In genomic region chr4:997375-998071, GRCh38 we compare ENCODE assay signal across 1 cellular context.
TF ChIP-seq lines count a peak whose summit lies in the region.

No MANE protein-coding gene starts in this region.

TF ChIP-seq in K562, 482 proteins besides CTCF, POLR2A, EP300 and RAD21 (continued from another document and continues in another):
- TF ChIP-seq RERE (CRISPR knock-in tag; IDR thresholded peaks at IDR 0.05; ENCODE audit: borderline replicate concordance), result 0 out of 2 replicates have a peak, but pooled peaks have one; percentile 45
- peak; percentile 77; the same call in 1 of the 2 replicates for TF ChIP-seq RB1 (IDR thresholded peaks at IDR 0.05; ENCODE audit: low read depth)
- no peak for TF ChIP-seq ESRRB (CRISPR knock-in tag; IDR thresholded peaks at IDR 0.05; ENCODE audit: borderline replicate concordance)
- TF ChIP-seq MYC (IDR thresholded peaks at IDR 0.05; ENCODE audit: low read depth, low read length), result peak; percentile 31; the same call in 1 of the 2 replicates
- TF ChIP-seq MYC (CRISPR knock-in tag; IDR thresholded peaks at IDR 0.05; ENCODE audit: borderline replicate concordance, low read depth), result no peak
- peak; percentile 33; the same call in 1 of the 2 replicates for TF ChIP-seq SMAD4 (CRISPR knock-in tag; conservative IDR thresholded peaks at IDR 0.05)
- TF ChIP-seq ZNF785 (CRISPR knock-in tag; IDR thresholded peaks at IDR 0.05), result no peak
- no peak for TF ChIP-seq POLR2AphosphoS2 (IDR thresholded peaks at IDR 0.05; ENCODE audit: low read length)
- TF ChIP-seq, protein P1, sequence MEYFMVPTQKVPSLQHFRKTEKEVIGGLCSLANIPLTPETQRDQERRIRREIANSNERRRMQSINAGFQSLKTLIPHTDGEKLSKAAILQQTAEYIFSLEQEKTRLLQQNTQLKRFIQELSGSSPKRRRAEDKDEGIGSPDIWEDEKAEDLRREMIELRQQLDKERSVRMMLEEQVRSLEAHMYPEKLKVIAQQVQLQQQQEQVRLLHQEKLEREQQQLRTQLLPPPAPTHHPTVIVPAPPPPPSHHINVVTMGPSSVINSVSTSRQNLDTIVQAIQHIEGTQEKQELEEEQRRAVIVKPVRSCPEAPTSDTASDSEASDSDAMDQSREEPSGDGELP (CRISPR knock-in tag; IDR thresholded peaks at IDR 0.05; ENCODE audit: borderline replicate concordance), result peak; percentile 42; the same call in 1 of the 2 replicates
- TF ChIP-seq ETS1 (conservative IDR thresholded peaks at IDR 0.05; ENCODE audit: control insufficient read depth, low read depth, low read length), result no peak
- TF ChIP-seq XRCC5 (IDR thresholded peaks at IDR 0.05; ENCODE audit: low read depth, low read length), result no peak
- TF ChIP-seq ATF1 (CRISPR knock-in tag; IDR thresholded peaks at IDR 0.05), result no peak
- no peak for TF ChIP-seq ATF1 (tag; IDR thresholded peaks at IDR 0.05)
- no peak for TF ChIP-seq SRSF7 (optimal IDR thresholded peaks at IDR 0.05; ENCODE audit: low read depth, low read length)
- TF ChIP-seq BCL6 (CRISPR knock-in tag; IDR thresholded peaks at IDR 0.05), result no peak
- no peak for TF ChIP-seq ZNF224 (CRISPR knock-in tag; IDR thresholded peaks at IDR 0.05)
- no peak for TF ChIP-seq GABPA (tag; conservative IDR thresholded peaks at IDR 0.05; ENCODE audit: low read depth)
- TF ChIP-seq, protein P2, sequence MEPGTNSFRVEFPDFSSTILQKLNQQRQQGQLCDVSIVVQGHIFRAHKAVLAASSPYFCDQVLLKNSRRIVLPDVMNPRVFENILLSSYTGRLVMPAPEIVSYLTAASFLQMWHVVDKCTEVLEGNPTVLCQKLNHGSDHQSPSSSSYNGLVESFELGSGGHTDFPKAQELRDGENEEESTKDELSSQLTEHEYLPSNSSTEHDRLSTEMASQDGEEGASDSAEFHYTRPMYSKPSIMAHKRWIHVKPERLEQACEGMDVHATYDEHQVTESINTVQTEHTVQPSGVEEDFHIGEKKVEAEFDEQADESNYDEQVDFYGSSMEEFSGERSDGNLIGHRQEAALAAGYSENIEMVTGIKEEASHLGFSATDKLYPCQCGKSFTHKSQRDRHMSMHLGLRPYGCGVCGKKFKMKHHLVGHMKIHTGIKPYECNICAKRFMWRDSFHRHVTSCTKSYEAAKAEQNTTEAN (CRISPR knock-in tag; IDR thresholded peaks at IDR 0.05), result no peak
- TF ChIP-seq, protein P3, sequence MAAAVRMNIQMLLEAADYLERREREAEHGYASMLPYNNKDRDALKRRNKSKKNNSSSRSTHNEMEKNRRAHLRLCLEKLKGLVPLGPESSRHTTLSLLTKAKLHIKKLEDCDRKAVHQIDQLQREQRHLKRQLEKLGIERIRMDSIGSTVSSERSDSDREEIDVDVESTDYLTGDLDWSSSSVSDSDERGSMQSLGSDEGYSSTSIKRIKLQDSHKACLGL (CRISPR knock-in tag; IDR thresholded peaks at IDR 0.05; ENCODE audit: borderline replicate concordance, poor library complexity, severe bottlenecking), result no peak
- 0 out of 2 replicates have a peak, but pooled peaks have one; percentile 5 for TF ChIP-seq EGR1 (conservative IDR thresholded peaks at IDR 0.05)
- no peak for TF ChIP-seq FOXK1 (CRISPR knock-in tag; IDR thresholded peaks at IDR 0.05; ENCODE audit: borderline replicate concordance)
- TF ChIP-seq BRF1 (IDR thresholded peaks at IDR 0.05; ENCODE audit: borderline replicate concordance, extremely low read depth, insufficient read length), result no peak
- no peak for TF ChIP-seq ZBTB17 (CRISPR knock-in tag; IDR thresholded peaks at IDR 0.05)
- peak; percentile 70; the same call in 1 of the 2 replicates for TF ChIP-seq KAT7 (CRISPR knock-in tag; IDR thresholded peaks at IDR 0.05; ENCODE audit: borderline replicate concordance)
- TF ChIP-seq BRD9 (IDR thresholded peaks at IDR 0.05; ENCODE audit: low read depth, partially characterized antibody), result no peak
- TF ChIP-seq ZKSCAN1 (IDR thresholded peaks at IDR 0.05; ENCODE audit: low read depth, low read length), result no peak
- TF ChIP-seq, protein P4, sequence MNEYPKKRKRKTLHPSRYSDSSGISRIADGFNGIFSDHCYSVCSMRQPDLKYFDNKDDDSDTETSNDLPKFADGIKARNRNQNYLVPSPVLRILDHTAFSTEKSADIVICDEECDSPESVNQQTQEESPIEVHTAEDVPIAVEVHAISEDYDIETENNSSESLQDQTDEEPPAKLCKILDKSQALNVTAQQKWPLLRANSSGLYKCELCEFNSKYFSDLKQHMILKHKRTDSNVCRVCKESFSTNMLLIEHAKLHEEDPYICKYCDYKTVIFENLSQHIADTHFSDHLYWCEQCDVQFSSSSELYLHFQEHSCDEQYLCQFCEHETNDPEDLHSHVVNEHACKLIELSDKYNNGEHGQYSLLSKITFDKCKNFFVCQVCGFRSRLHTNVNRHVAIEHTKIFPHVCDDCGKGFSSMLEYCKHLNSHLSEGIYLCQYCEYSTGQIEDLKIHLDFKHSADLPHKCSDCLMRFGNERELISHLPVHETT (CRISPR knock-in tag; conservative IDR thresholded peaks at IDR 0.05 in 1 of 2, IDR thresholded peaks at IDR 0.05 in 1 of 2), result no peak
- TF ChIP-seq XRCC4 (IDR thresholded peaks at IDR 0.05; ENCODE audit: extremely low read depth, insufficient read depth, insufficient read length), result no peak
- TF ChIP-seq ARID3B (CRISPR knock-in tag; IDR thresholded peaks at IDR 0.05; ENCODE audit: borderline replicate concordance), result no peak
- TF ChIP-seq RBFOX2 (IDR thresholded peaks at IDR 0.05; ENCODE audit: low read depth, low read length), result peak; percentile 67
- no peak for TF ChIP-seq ZFPM2 (CRISPR knock-in tag; IDR thresholded peaks at IDR 0.05)
- TF ChIP-seq CAMTA2 (CRISPR knock-in tag; conservative IDR thresholded peaks at IDR 0.05), result no peak
- TF ChIP-seq TSHZ1 (CRISPR knock-in tag; IDR thresholded peaks at IDR 0.05), result no peak
- no peak for TF ChIP-seq NFE2L1 (tag; IDR thresholded peaks at IDR 0.05; ENCODE audit: borderline replicate concordance, low read depth)
- no peak for TF ChIP-seq ZNF124 (CRISPR knock-in tag; IDR thresholded peaks at IDR 0.05)
- peak; percentile 75 for TF ChIP-seq CXXC5 (CRISPR knock-in tag; IDR thresholded peaks at IDR 0.05)
- TF ChIP-seq ZNF184 (CRISPR knock-in tag; IDR thresholded peaks at IDR 0.05), result no peak
- TF ChIP-seq SMAD2 (IDR thresholded peaks at IDR 0.05; ENCODE audit: low read depth, low read length), result no peak
- TF ChIP-seq NFIX (CRISPR knock-in tag; IDR thresholded peaks at IDR 0.05; ENCODE audit: low read depth), result no peak
- TF ChIP-seq CREB1 (IDR thresholded peaks at IDR 0.05), result no peak
- 0 out of 2 replicates have a peak, but pooled peaks have one; percentile 12 for TF ChIP-seq CREB1 (CRISPR knock-in tag; IDR thresholded peaks at IDR 0.05)
- TF ChIP-seq, protein P5, sequence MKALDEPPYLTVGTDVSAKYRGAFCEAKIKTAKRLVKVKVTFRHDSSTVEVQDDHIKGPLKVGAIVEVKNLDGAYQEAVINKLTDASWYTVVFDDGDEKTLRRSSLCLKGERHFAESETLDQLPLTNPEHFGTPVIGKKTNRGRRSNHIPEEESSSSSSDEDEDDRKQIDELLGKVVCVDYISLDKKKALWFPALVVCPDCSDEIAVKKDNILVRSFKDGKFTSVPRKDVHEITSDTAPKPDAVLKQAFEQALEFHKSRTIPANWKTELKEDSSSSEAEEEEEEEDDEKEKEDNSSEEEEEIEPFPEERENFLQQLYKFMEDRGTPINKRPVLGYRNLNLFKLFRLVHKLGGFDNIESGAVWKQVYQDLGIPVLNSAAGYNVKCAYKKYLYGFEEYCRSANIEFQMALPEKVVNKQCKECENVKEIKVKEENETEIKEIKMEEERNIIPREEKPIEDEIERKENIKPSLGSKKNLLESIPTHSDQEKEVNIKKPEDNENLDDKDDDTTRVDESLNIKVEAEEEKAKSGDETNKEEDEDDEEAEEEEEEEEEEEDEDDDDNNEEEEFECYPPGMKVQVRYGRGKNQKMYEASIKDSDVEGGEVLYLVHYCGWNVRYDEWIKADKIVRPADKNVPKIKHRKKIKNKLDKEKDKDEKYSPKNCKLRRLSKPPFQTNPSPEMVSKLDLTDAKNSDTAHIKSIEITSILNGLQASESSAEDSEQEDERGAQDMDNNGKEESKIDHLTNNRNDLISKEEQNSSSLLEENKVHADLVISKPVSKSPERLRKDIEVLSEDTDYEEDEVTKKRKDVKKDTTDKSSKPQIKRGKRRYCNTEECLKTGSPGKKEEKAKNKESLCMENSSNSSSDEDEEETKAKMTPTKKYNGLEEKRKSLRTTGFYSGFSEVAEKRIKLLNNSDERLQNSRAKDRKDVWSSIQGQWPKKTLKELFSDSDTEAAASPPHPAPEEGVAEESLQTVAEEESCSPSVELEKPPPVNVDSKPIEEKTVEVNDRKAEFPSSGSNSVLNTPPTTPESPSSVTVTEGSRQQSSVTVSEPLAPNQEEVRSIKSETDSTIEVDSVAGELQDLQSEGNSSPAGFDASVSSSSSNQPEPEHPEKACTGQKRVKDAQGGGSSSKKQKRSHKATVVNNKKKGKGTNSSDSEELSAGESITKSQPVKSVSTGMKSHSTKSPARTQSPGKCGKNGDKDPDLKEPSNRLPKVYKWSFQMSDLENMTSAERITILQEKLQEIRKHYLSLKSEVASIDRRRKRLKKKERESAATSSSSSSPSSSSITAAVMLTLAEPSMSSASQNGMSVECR (CRISPR knock-in tag; IDR thresholded peaks at IDR 0.05), result peak; percentile 15; the same call in 1 of the 2 replicates
- no peak for TF ChIP-seq ZSCAN29 (IDR thresholded peaks at IDR 0.05)
